ENCODE assay signal across 10 cellular contexts in genomic region chr2:57097855-57098254, GRCh38.
"Had no signal": no experiment of that assay in that cellular context is flagged by ENCODE, and none has a peak within 500 bp of the region (broad histone marks: within the 10 kb centered on the region; RNA-seq: fewer than 3 reads in every experiment).

No MANE protein-coding gene starts in this region.

- H3K9me3 ChIP-seq: HAP-1 had no signal

- H3K9ac ChIP-seq: GM23248 had no signal

- H3K4me1 Mint-ChIP-seq: GM23338, H9 had no signal

- H3K4me3 ChIP-seq: GM23248, GM23338, HAP-1 had no signal

- H3K27ac ChIP-seq: GM23248 had no signal

- FAIRE-seq: H54 had no signal

- H3K4me3 Mint-ChIP-seq: GM23338, H9, HFFc6 had no signal

- DNase-seq: GM23248, GOT3, H7, H9, HCEC 1CT, HFFc6 had no signal

- H3K4me2 ChIP-seq: GM23338 had no signal

- H3K27ac Mint-ChIP-seq: GM23338, H9, HFFc6 had no signal

- H2AFZ ChIP-seq: GM23248, GM23338 had no signal

- H3K36me3 ChIP-seq: HAP-1 had no signal

- ATAC-seq: GM23338, HCT116 had no signal

- H3K4me1 ChIP-seq: HAP-1 had no signal
